Comparison of ENCODE assay signal across 17 cellular contexts in genomic region chrX:46793386-46794143, GRCh38. TPM values are rescaled to one million over a fixed set of nuclear protein-coding genes. Genes with fewer than 3 reads are reported as not detected.
DNase-seq lines count a peak whose midpoint lies in the region; TF ChIP-seq lines count a peak whose summit lies in the region.
"Had no signal": no experiment of that assay in that cellular context is flagged by ENCODE, and none has a peak within 500 bp of the region (broad histone marks: within the 10 kb centered on the region; RNA-seq: fewer than 3 reads in every experiment).

No MANE protein-coding gene starts in this region.

- no peak overlapping the region for H3K4me3 ChIP-seq in OCI-LY1 (ENCODE audit: low read depth, low read length, poor library complexity, severe bottlenecking)
- H3K4me3 ChIP-seq: colonic mucosa, SJSA1, thyroid gland had no signal

- no peaks in the 10 kb centered on the region for H3K79me2 ChIP-seq in OCI-LY1 (ENCODE audit: insufficient read depth, low read length)

- peaks cover 13% of the 10 kb centered on the region for H3K4me1 Mint-ChIP-seq in activated naive CD8-positive, alpha-beta T cell (ENCODE audit: low read depth)
- H3K4me1 Mint-ChIP-seq in activated naive CD8-positive, alpha-beta T cell treated with anti-CD3 and anti-CD28 coated beads for 36 hours, result peaks cover 15% of the 10 kb centered on the region
- H3K4me1 Mint-ChIP-seq in dendritic cell treated with granulocyte-macrophage colony-stimulating factor and Interleukin-4, amounts not matched to agents 40 ng/mL and 50 ng/mL, for 4 days (ENCODE audit: low read depth), result peaks cover 17% of the 10 kb centered on the region

- no peaks in the 10 kb centered on the region for H3K36me3 ChIP-seq in OCI-LY1 (ENCODE audit: insufficient read depth, low read length)
- H3K36me3 ChIP-seq: colonic mucosa, SJSA1, thyroid gland had no signal

- H3K4me1 ChIP-seq in OCI-LY1 (ENCODE audit: insufficient read depth, low read length, severe bottlenecking), result peaks cover 15% of the 10 kb centered on the region
- H3K4me1 ChIP-seq: colonic mucosa, thyroid gland had no signal

- intact Hi-C loops in dendritic cell treated with granulocyte-macrophage colony-stimulating factor and Interleukin-4, amounts not matched to agents 40 ng/mL and 50 ng/mL, for 4 days (cut with micrococcal nuclease), result loop anchor here (5.0 kb wide), 1 partner anchor 216 kb away; no protein-coding TSS in a partner anchor

- H3K9ac ChIP-seq in OCI-LY1 (ENCODE audit: low read length), result no peak overlapping the region

- no peaks in the 10 kb centered on the region for H4K20me1 ChIP-seq in OCI-LY1 (ENCODE audit: insufficient read depth, low read length)

- no peaks in the 10 kb centered on the region for H3K27me3 ChIP-seq in OCI-LY1 (ENCODE audit: insufficient read depth, low read length)
- H3K27me3 ChIP-seq: colonic mucosa, SJSA1, thyroid gland had no signal

- no peaks in the 10 kb centered on the region for H3K9me3 Mint-ChIP-seq in activated naive CD8-positive, alpha-beta T cell (ENCODE audit: low read depth)
- no peaks in the 10 kb centered on the region for H3K9me3 Mint-ChIP-seq in activated naive CD8-positive, alpha-beta T cell treated with anti-CD3 and anti-CD28 coated beads for 36 hours
- no peaks in the 10 kb centered on the region for H3K9me3 Mint-ChIP-seq in dendritic cell treated with granulocyte-macrophage colony-stimulating factor and Interleukin-4, amounts not matched to agents 40 ng/mL and 50 ng/mL, for 4 days
- H3K9me3 Mint-ChIP-seq: stimulated activated effector memory CD8-positive, alpha-beta T cell treated with anti-CD3 and anti-CD28 coated beads, Interleukin-12 subunit alpha, Interleukin-12 subunit beta, amount 100 ng/mL, for 72 hours had no signal

- TF ChIP-seq CTCF in OCI-LY1 (IDR thresholded peaks at IDR 0.05; ENCODE audit: low read length), result no peak

- no peaks in the 10 kb centered on the region for H3K36me3 Mint-ChIP-seq in activated naive CD8-positive, alpha-beta T cell
- H3K36me3 Mint-ChIP-seq in activated naive CD8-positive, alpha-beta T cell treated with anti-CD3 and anti-CD28 coated beads for 36 hours, result no peaks in the 10 kb centered on the region
- no peaks in the 10 kb centered on the region for H3K36me3 Mint-ChIP-seq in dendritic cell treated with granulocyte-macrophage colony-stimulating factor and Interleukin-4, amounts not matched to agents 40 ng/mL and 50 ng/mL, for 4 days (ENCODE audit: low read depth)
- H3K36me3 Mint-ChIP-seq: stimulated activated effector memory CD8-positive, alpha-beta T cell treated with anti-CD3 and anti-CD28 coated beads, Interleukin-12 subunit alpha, Interleukin-12 subunit beta, amount 100 ng/mL, for 72 hours had no signal

- H2AFZ ChIP-seq in OCI-LY1 (ENCODE audit: low read length), result peak overlapping the region; percentile 89; the same call in 1 of the 2 replicates

- no peak overlapping the region for H3K4me2 ChIP-seq in OCI-LY1 (ENCODE audit: low read length)

- DNase-seq in activated naive CD8-positive, alpha-beta T cell treated with anti-CD3 and anti-CD28 coated beads for 36 hours, result no peak
- DNase-seq in H4 (ENCODE audit: low spot score) (no peak), T-helper 9 cell (no peak), NCI-H774 (lab: John Stamatoyannopoulos, UW) (no peak)
- DNase-seq in stimulated activated CD4-positive, alpha-beta T cell treated with anti-CD3 and anti-CD28 coated beads, Interleukin-2, amount 100 ng/mL, for 24 hours, result no peak
- DNase-seq: activated CD4-positive, alpha-beta T cell treated with anti-CD3 and anti-CD28 coated beads for 4 hours; activated naive CD4-positive, alpha-beta T cell treated with anti-CD3 and anti-CD28 coated beads, Interleukin-2, amount 50 U/mL, for 16 hours; colonic mucosa; DND-41; NCI-H1694; T1000; thyroid gland had no signal

- H3F3A ChIP-seq in OCI-LY1 (ENCODE audit: insufficient read depth, low read length), result no peaks in the 10 kb centered on the region

- H3K9me2 ChIP-seq in OCI-LY1 (ENCODE audit: low read depth, low read length), result no peaks in the 10 kb centered on the region

- no peak overlapping the region for H3K27ac ChIP-seq in OCI-LY1 (ENCODE audit: low read depth, low read length, poor library complexity, severe bottlenecking)
- H3K27ac ChIP-seq: colonic mucosa, thyroid gland had no signal

- H3K9me3 ChIP-seq in OCI-LY1 (ENCODE audit: low read length), result no peaks in the 10 kb centered on the region
- H3K9me3 ChIP-seq: colonic mucosa, SJSA1, thyroid gland had no signal

- no peak overlapping the region for H3K4me3 Mint-ChIP-seq in activated naive CD8-positive, alpha-beta T cell
- no peak overlapping the region for H3K4me3 Mint-ChIP-seq in activated naive CD8-positive, alpha-beta T cell treated with anti-CD3 and anti-CD28 coated beads for 36 hours
- peak overlapping the region; percentile 34 for H3K4me3 Mint-ChIP-seq in dendritic cell treated with granulocyte-macrophage colony-stimulating factor and Interleukin-4, amounts not matched to agents 40 ng/mL and 50 ng/mL, for 4 days
- H3K4me3 Mint-ChIP-seq: stimulated activated effector memory CD8-positive, alpha-beta T cell treated with anti-CD3 and anti-CD28 coated beads, Interleukin-12 subunit alpha, Interleukin-12 subunit beta, amount 100 ng/mL, for 72 hours had no signal

- H3K27ac Mint-ChIP-seq in activated naive CD8-positive, alpha-beta T cell, result peak overlapping the region; percentile 54
- H3K27ac Mint-ChIP-seq in activated naive CD8-positive, alpha-beta T cell treated with anti-CD3 and anti-CD28 coated beads for 36 hours, result no peak overlapping the region
- peak overlapping the region; percentile 80 for H3K27ac Mint-ChIP-seq in dendritic cell treated with granulocyte-macrophage colony-stimulating factor and Interleukin-4, amounts not matched to agents 40 ng/mL and 50 ng/mL, for 4 days
- H3K27ac Mint-ChIP-seq: stimulated activated effector memory CD8-positive, alpha-beta T cell treated with anti-CD3 and anti-CD28 coated beads, Interleukin-12 subunit alpha, Interleukin-12 subunit beta, amount 100 ng/mL, for 72 hours had no signal

- H3K27me3 Mint-ChIP-seq in activated naive CD8-positive, alpha-beta T cell, result no peaks in the 10 kb centered on the region
- H3K27me3 Mint-ChIP-seq in activated naive CD8-positive, alpha-beta T cell treated with anti-CD3 and anti-CD28 coated beads for 36 hours, result no peaks in the 10 kb centered on the region
- no peaks in the 10 kb centered on the region for H3K27me3 Mint-ChIP-seq in dendritic cell treated with granulocyte-macrophage colony-stimulating factor and Interleukin-4, amounts not matched to agents 40 ng/mL and 50 ng/mL, for 4 days

RNA-seq across cellular contexts. Expression of gene SLC9A7, which starts 34.6 kb away (rescaled TPM):
- total RNA-seq in activated naive CD8-positive, alpha-beta T cell treated with anti-CD3 and anti-CD28 coated beads for 36 hours, result 10 to 100 TPM; 11.5 to 12.4 TPM
- 4.2 and 5.9 TPM in 2 replicates for total RNA-seq in H4 (2014; rRNA removed; shearing (Covaris generic))

RNA-seq across cellular contexts. Expression of gene RP2, which starts 43.3 kb away (rescaled TPM):
- 1 to 10 TPM; 6.5 to 6.6 TPM for total RNA-seq in activated naive CD8-positive, alpha-beta T cell treated with anti-CD3 and anti-CD28 coated beads for 36 hours
- total RNA-seq in H4 (2014; rRNA removed; shearing (Covaris generic)), result 14.8 and 17.4 TPM in 2 replicates
